ENCODE assay signal across 22 cellular contexts in the genomic region with DNA sequence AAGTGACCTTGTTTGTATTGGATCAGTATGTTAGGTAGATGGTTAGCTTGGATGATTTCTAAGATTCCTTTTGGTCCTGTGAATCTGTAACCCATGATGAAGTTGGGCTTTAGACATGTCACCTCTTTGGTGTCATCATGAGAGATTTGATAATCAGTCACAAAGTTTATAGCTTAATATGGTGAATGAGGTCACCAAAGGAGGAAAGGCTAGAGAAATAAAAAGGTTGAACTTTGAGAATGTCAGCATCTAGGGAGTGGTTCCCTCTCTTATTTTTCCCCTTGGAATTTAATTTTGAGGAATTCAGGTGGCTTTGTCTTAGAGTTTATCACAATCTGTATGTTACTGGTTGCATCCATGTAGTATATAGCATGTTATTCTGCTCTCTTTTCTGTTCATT. TPM values are rescaled to one million over a fixed set of nuclear protein-coding genes. Genes with fewer than 3 reads are reported as not detected.
A peak's percentile ranks its signal among the peaks of the same experiment; 100 is the strongest.
DNase-seq lines count a peak whose midpoint lies in the region; ATAC-seq, FAIRE-seq and TF ChIP-seq lines count a peak whose summit lies in the region.
"Had no signal": no experiment of that assay in that cellular context is flagged by ENCODE, and none has a peak within 500 bp of the region (broad histone marks: within the 10 kb centered on the region; RNA-seq: fewer than 3 reads in every experiment).

No MANE protein-coding gene starts in this region.

- POLR2A ChIA-PET in HepG2 (lab: Yijun Ruan, JAX): no interaction called here

- no peak for DNase-seq in HepG2 (ENCODE audit: low spot score)
- no peak for DNase-seq in right lobe of liver
- no peak for DNase-seq in left colon
- DNase-seq in foreskin melanocyte: no peak
- no peak for DNase-seq in posterior cingulate gyrus
- DNase-seq: CD4-positive, CD25-positive, alpha-beta regulatory T cell; CD8-positive, alpha-beta memory T cell; DMS53; DMS79 treated with DMSO at 0.1 percent for 48 hours; GF-D8; H9 had no signal

- TF ChIP-seq EP300 in HepG2 (IDR thresholded peaks at IDR 0.05; ENCODE audit: low read depth in 2 of 2, low read length in 2 of 2) (no peak), HepG2 (CRISPR knock-in tag; IDR thresholded peaks at IDR 0.05; ENCODE audit: borderline replicate concordance) (no peak)

- H3K9me3 Mint-ChIP-seq in stimulated activated memory B cell treated with anti-CD40 and anti-IgM and Interleukin-4, amounts not matched to agents 10 μg/mL and 1 μg/mL and 100 μg/mL, for 72 hours: peaks cover 4% of the 10 kb centered on the region

- TF ChIP-seq RAD21 in HepG2 (CRISPR knock-in tag; IDR thresholded peaks at IDR 0.05): no peak

- ATAC-seq in HepG2 (no peak), right lobe of liver (no peak), left colon (peak; percentile 85), GM21528 (IDR thresholded peaks at IDR 0.05; ENCODE audit: low FRiP score, unreplicated experiment) (no peak)
- no peak for ATAC-seq in stimulated activated memory B cell treated with anti-CD40 and anti-IgM and Interleukin-4, amounts not matched to agents 10 μg/mL and 1 μg/mL and 100 μg/mL, for 72 hours
- ATAC-seq: GM23338, HCT116 had no signal

- H2AFZ ChIP-seq in HepG2 (ENCODE audit: low read length): no peak overlapping the region
- H2AFZ ChIP-seq: GM23338 had no signal

- H3K4me1 Mint-ChIP-seq in stimulated activated memory B cell treated with anti-CD40 and anti-IgM and Interleukin-4, amounts not matched to agents 10 μg/mL and 1 μg/mL and 100 μg/mL, for 72 hours: peaks cover 51% of the 10 kb centered on the region

- TF ChIP-seq CTCF in HepG2 (CRISPR knock-in tag; IDR thresholded peaks at IDR 0.05) (no peak), right lobe of liver (IDR thresholded peaks at IDR 0.05) (no peak)

- no peak overlapping the region for H3K4me3 ChIP-seq in HepG2 (replicated peaks in 1 of 3; ENCODE audit: insufficient read depth in 1 of 3, low read depth in 2 of 3, low read length in 3 of 3)
- H3K4me3 ChIP-seq in right lobe of liver: no peak overlapping the region
- H3K4me3 ChIP-seq: BLaER1, GM23338 had no signal

- FAIRE-seq in HepG2 (lab: Jason Lieb, UNC): no peak
- FAIRE-seq in colon (lab: Jason Lieb, UNC): peak; percentile 33
- FAIRE-seq: GM12891, GM18507 had no signal

- no peak for TF ChIP-seq POLR2A in HepG2 (IDR thresholded peaks at IDR 0.05; ENCODE audit: insufficient read depth in 1 of 2, low read depth in 2 of 2, low read length in 2 of 2)
- no peak for TF ChIP-seq POLR2A in right lobe of liver (IDR thresholded peaks at IDR 0.05)

- no peak overlapping the region for H3K9ac ChIP-seq in HepG2 (ENCODE audit: insufficient read depth, low read depth, low read length)
- H3K9ac ChIP-seq: BLaER1 had no signal

- H3K79me2 ChIP-seq in HepG2 (ENCODE audit: insufficient read depth, low read length): peaks cover 9% of the 10 kb centered on the region

- BruUV-seq in HepG2 (replicated peaks; lab: Mats Ljungman, UMichigan): no TSS peak

- H3K27me3 ChIP-seq in HepG2 (ENCODE audit: control insufficient read depth in 1 of 2, insufficient read depth in 2 of 2, low read length in 2 of 2) (no peaks in the 10 kb centered on the region), right lobe of liver (no peaks in the 10 kb centered on the region)
- H3K27me3 ChIP-seq: BLaER1 had no signal

- in situ Hi-C loops in HepG2 (cut with HindIII; ENCODE audit: extremely low pct_ligation_motif_present, low pct_unique_long_range_greater_than_20kb): no loop called here

- H3K9me3 ChIP-seq in HepG2 (ENCODE audit: low read length) (no peaks in the 10 kb centered on the region), right lobe of liver (no peaks in the 10 kb centered on the region)

- no peak overlapping the region for H3K27ac Mint-ChIP-seq in stimulated activated memory B cell treated with anti-CD40 and anti-IgM and Interleukin-4, amounts not matched to agents 10 μg/mL and 1 μg/mL and 100 μg/mL, for 72 hours
- H3K27ac Mint-ChIP-seq: B cell; CD4-positive, CD25-positive, alpha-beta regulatory T cell; GM23338; H9 had no signal

- H3K4me1 ChIP-seq in HepG2 (ENCODE audit: insufficient read depth, low read length) (peaks cover 8% of the 10 kb centered on the region; the same call in 1 of the 2 replicates), right lobe of liver (peaks cover 0 to 4% (median under 1%) of the 10 kb centered on the region in 4 donors)
- H3K4me1 ChIP-seq: BLaER1 had no signal

- CTCF ChIA-PET in HepG2 (lab: Yijun Ruan, JAX; ENCODE audit: low intra/inter-chr PET ratio, low total read pairs): no interaction called here

- H3K27ac ChIP-seq in HepG2 (ENCODE audit: extremely low read length, insufficient read depth, low read length) (no peak overlapping the region), right lobe of liver (no peak overlapping the region)
- H3K27ac ChIP-seq: 22Rv1, BLaER1, C4-2B had no signal

- H3K36me3 Mint-ChIP-seq in stimulated activated memory B cell treated with anti-CD40 and anti-IgM and Interleukin-4, amounts not matched to agents 10 μg/mL and 1 μg/mL and 100 μg/mL, for 72 hours: peaks cover 26% of the 10 kb centered on the region

- no peak overlapping the region for H3K4me3 Mint-ChIP-seq in stimulated activated memory B cell treated with anti-CD40 and anti-IgM and Interleukin-4, amounts not matched to agents 10 μg/mL and 1 μg/mL and 100 μg/mL, for 72 hours
- H3K4me3 Mint-ChIP-seq: B cell; CD4-positive, CD25-positive, alpha-beta regulatory T cell; CD8-positive, alpha-beta memory T cell; GM23338; H9 had no signal

- H4K20me1 ChIP-seq in HepG2 (ENCODE audit: insufficient read depth, low read length): no peaks in the 10 kb centered on the region

- no peaks in the 10 kb centered on the region for H3K27me3 Mint-ChIP-seq in stimulated activated memory B cell treated with anti-CD40 and anti-IgM and Interleukin-4, amounts not matched to agents 10 μg/mL and 1 μg/mL and 100 μg/mL, for 72 hours
- H3K27me3 Mint-ChIP-seq: B cell; CD4-positive, CD25-positive, alpha-beta regulatory T cell; CD8-positive, alpha-beta memory T cell had no signal

- H3K36me3 ChIP-seq in HepG2 (replicated peaks in 1 of 2; ENCODE audit: control insufficient read depth in 1 of 2, insufficient read depth in 2 of 2, low read length in 2 of 2) (no peaks in the 10 kb centered on the region), right lobe of liver (no peaks in the 10 kb centered on the region)

- no peak overlapping the region for H3K4me2 ChIP-seq in HepG2 (ENCODE audit: low read depth, low read length)
- H3K4me2 ChIP-seq: BLaER1, GM23338 had no signal

- intact Hi-C loops in HepG2 (cut with micrococcal nuclease; ENCODE audit: unreplicated experiment): no loop called here
- intact Hi-C loops in right lobe of liver (cut with DNase I): no loop called here
- intact Hi-C loops in left colon (cut with DNase I, micrococcal nuclease): no loop called here
- intact Hi-C loops in posterior cingulate gyrus (cut with DNase I): no loop called here

TF ChIP-seq in HepG2, 621 proteins besides CTCF, POLR2A, EP300 and RAD21:
- TF ChIP-seq ZNF253 (CRISPR knock-in tag; IDR thresholded peaks at IDR 0.05; ENCODE audit: borderline replicate concordance) (no peak), CREB1 (IDR thresholded peaks at IDR 0.05) (0 out of 2 replicates have a peak, but pooled peaks have one; percentile 6), CREB1 (CRISPR knock-in tag; IDR thresholded peaks at IDR 0.05) (no peak), ATF7 (IDR thresholded peaks at IDR 0.05) (0 out of 2 replicates have a peak, but pooled peaks have one; percentile 14), ATF7 (CRISPR knock-in tag; IDR thresholded peaks at IDR 0.05) (no peak)

RNA-seq across cellular contexts. Expression of gene NLK, which starts 45.3 kb away (rescaled TPM):
- total RNA-seq in HepG2 (2016; rRNA removed; fragmentation: Illumina TruSeq; extraction: Trizol) (13.2 and 13.4 TPM in 2 replicates), right lobe of liver (10 to 100 TPM in 3 of 6 experiments, 1 to 10 TPM in 3; 8.8 to 10.6 (median 9.9) TPM), left colon (10 to 100 TPM; 22.6 to 25.2 TPM)
- 7.4 and 9.4 TPM in 2 replicates for total RNA-seq in HepG2 (2016; cell fraction: cytosol; rRNA removed; fragmentation: Illumina TruSeq; extraction: Trizol; ENCODE audit: low read depth)
- 12.7 and 13.0 TPM in 2 replicates for total RNA-seq in HepG2 (2016; cell fraction: insoluble cytoplasmic fraction; rRNA removed; fragmentation: Illumina TruSeq; extraction: Trizol)
- 11.4 and 13.2 TPM in 2 replicates for total RNA-seq in HepG2 (2016; cell fraction: membrane; rRNA removed; fragmentation: Illumina TruSeq; extraction: Trizol)
- 16.5 and 19.7 TPM in 2 replicates for total RNA-seq in HepG2 (2016; cell fraction: nucleus; rRNA removed; fragmentation: Illumina TruSeq; extraction: Trizol)
- polyA plus RNA-seq in HepG2 (2011; rRNA removed): 14.6 and 17.6 TPM in 2 replicates
- polyA plus RNA-seq in HepG2 (2011; cell fraction: cytosol; rRNA removed): 6.0 and 9.4 TPM in 2 replicates
- 10.5 and 11.7 TPM in 2 replicates for polyA plus RNA-seq in HepG2 (2011; cell fraction: nucleus; rRNA removed)
- 6.7 and 7.4 TPM in 2 replicates for polyA plus RNA-seq in HepG2 (2012)
- polyA plus RNA-seq in HepG2 (2016; cell fraction: cytosol; fragmentation: Illumina TruSeq; extraction: Trizol; ENCODE audit: low read depth): 2.0 and 2.2 TPM in 2 replicates
- 11.4 and 12.2 TPM in 2 replicates for polyA plus RNA-seq in HepG2 (2016; cell fraction: insoluble cytoplasmic fraction; fragmentation: Illumina TruSeq; extraction: Trizol; ENCODE audit: low read depth)
- polyA plus RNA-seq in HepG2 (2016; cell fraction: membrane; fragmentation: Illumina TruSeq; extraction: Trizol; ENCODE audit: low read depth): 7.8 and 9.4 TPM in 2 replicates
- 14.4 and 16.1 TPM in 2 replicates for polyA plus RNA-seq in HepG2 (2016; cell fraction: nucleus; fragmentation: Illumina TruSeq; extraction: Trizol; ENCODE audit: insufficient read depth, low read depth)
- polyA minus RNA-seq in HepG2 (2011; rRNA and poly(A)+ RNA removed; ENCODE audit: low replicate concordance): 44.7 and 70.6 TPM in 2 replicates
- 9.5 and 12.5 TPM in 2 replicates for polyA minus RNA-seq in HepG2 (2011; cell fraction: cytosol; rRNA and poly(A)+ RNA removed)
- 49.2 and 50.1 TPM in 2 replicates for polyA minus RNA-seq in HepG2 (2011; cell fraction: nucleus; rRNA and poly(A)+ RNA removed)
